ENCODE assay signal across 32 cellular contexts in genomic region chr10:127878474-127879055, GRCh38. TPM values are rescaled to one million over a fixed set of nuclear protein-coding genes. Genes with fewer than 3 reads are reported as not detected.
DNase-seq lines count a peak whose midpoint lies in the region; ATAC-seq, FAIRE-seq and TF ChIP-seq lines count a peak whose summit lies in the region.
"Had no signal": no experiment of that assay in that cellular context is flagged by ENCODE, and none has a peak within 500 bp of the region (broad histone marks: within the 10 kb centered on the region; RNA-seq: fewer than 3 reads in every experiment).

No MANE protein-coding gene starts in this region.

- H3K9me2 ChIP-seq in Karpas-422 (replicated peaks; ENCODE audit: insufficient read depth, low read length), result no peaks in the 10 kb centered on the region

- no peak for DNase-seq in A549 (ENCODE audit: low read depth in 1 of 2, low spot score in 1 of 2)
- peak; percentile 63 for DNase-seq in MV-4-11 (lab: John Stamatoyannopoulos, UW)
- DNase-seq in midbrain (lab: John Stamatoyannopoulos, UW), result peak; percentile 3
- no peak for DNase-seq in hypothalamus (lab: John Stamatoyannopoulos, UW)
- no peak for DNase-seq in transverse colon
- DNase-seq in Karpas-422, result no peak
- DNase-seq: activated CD4-positive, alpha-beta memory T cell treated with anti-CD3 and anti-CD28 coated beads, Interleukin-2, amount 10 ng/mL, durations not matched to agents 7 days and 5 days; activated CD4-positive, CD25-positive, alpha-beta regulatory T cell; activated naive CD4-positive, alpha-beta T cell treated with anti-CD3 and anti-CD28 coated beads for 36 hours; activated T-cell treated with anti-CD3 and anti-CD28 coated beads, Interleukin-2, amount 50 U/mL, for 24 hours; amniotic stem cell; CD4-positive, alpha-beta T cell; cortex of kidney; DMS 273 treated with DMSO at 0.1 percent for 48 hours; H7; NCI-H187; NCI-H748 treated with DMSO at 0.1 percent for 48 hours; stimulated activated CD4-positive, alpha-beta T cell treated with anti-CD3 and anti-CD28 coated beads, Interleukin-2, amount 100 ng/mL, for 24 hours; T1000; testis had no signal

- H3K4me3 ChIP-seq in A549 (no peak overlapping the region), gastroesophageal sphincter (no peak overlapping the region), transverse colon (no peak overlapping the region), Karpas-422 (ENCODE audit: low read length) (no peak overlapping the region)
- H3K4me3 ChIP-seq: breast epithelium, K562, testis had no signal

- CTCF ChIA-PET in A549 (lab: Yijun Ruan, JAX), result interaction anchor here (1.0 to 1.8 kb wide), 2 partner anchors 25 to 133 kb away, joined by 4 to 7 read pairs; no protein-coding TSS in a partner anchor

- H3K27me3 ChIP-seq in gastroesophageal sphincter (peaks cover 9% of the 10 kb centered on the region), transverse colon (no peaks in the 10 kb centered on the region), Karpas-422 (ENCODE audit: low read length) (no peaks in the 10 kb centered on the region)
- H3K27me3 ChIP-seq: breast epithelium, testis had no signal

- no peaks in the 10 kb centered on the region for H3K36me3 ChIP-seq in gastroesophageal sphincter
- H3K36me3 ChIP-seq in transverse colon, result no peaks in the 10 kb centered on the region
- no peaks in the 10 kb centered on the region for H3K36me3 ChIP-seq in Karpas-422 (ENCODE audit: insufficient read depth, low read length)
- H3K36me3 ChIP-seq: breast epithelium had no signal

- no peak for TF ChIP-seq CTCF in A549 (IDR thresholded peaks at IDR 0.05)
- no peak for TF ChIP-seq CTCF in gastroesophageal sphincter (IDR thresholded peaks at IDR 0.05)
- TF ChIP-seq CTCF in transverse colon (IDR thresholded peaks at IDR 0.05), result no peak

- H3K9ac ChIP-seq in Karpas-422 (ENCODE audit: low read length), result no peak overlapping the region

- POLR2A ChIA-PET in A549 (lab: Yijun Ruan, JAX), result no interaction called here

- H3K4me1 ChIP-seq in A549 (no peaks in the 10 kb centered on the region), gastroesophageal sphincter (no peaks in the 10 kb centered on the region), transverse colon (peaks cover 13 to 44% (median 32%) of the 10 kb centered on the region in 4 donors), Karpas-422 (ENCODE audit: low read length) (no peaks in the 10 kb centered on the region)
- H3K4me1 ChIP-seq: breast epithelium, testis had no signal

- 35% methylated on average over 4 of the region's 4 CpGs for WGBS in A549 (ENCODE audit: missing lambda C conversion rate)
- WGBS in gastroesophageal sphincter (ENCODE audit: low coverage in 1 of 2), 2 donors, result 92 to 93% methylated on average over 2 to 4 of the region's 4 CpGs
- 83 to 87% methylated on average over 3 to 4 of the region's 4 CpGs for WGBS in transverse colon (ENCODE audit: low coverage in 1 of 2), 2 donors

- in situ Hi-C loops in transverse colon (cut with MboI; ENCODE audit: low pct_ligation_motif_present in 1 of 4, low pct_unique_long_range_greater_than_20kb in 1 of 4, low sequenced_read_pairs in 3 of 4), result no loop called here

- TF ChIP-seq RAD21 in A549 (conservative IDR thresholded peaks at IDR 0.05 in 1 of 2, IDR thresholded peaks at IDR 0.05 in 1 of 2), result no peak

- no peaks in the 10 kb centered on the region for H3K9me3 ChIP-seq in A549
- H3K9me3 ChIP-seq in gastroesophageal sphincter, result no peaks in the 10 kb centered on the region
- H3K9me3 ChIP-seq in transverse colon, result no peaks in the 10 kb centered on the region
- H3K9me3 ChIP-seq in Karpas-422 (ENCODE audit: low read length), result no peaks in the 10 kb centered on the region
- H3K9me3 ChIP-seq: breast epithelium, testis had no signal

- no peak overlapping the region for H2AFZ ChIP-seq in Karpas-422 (ENCODE audit: low read length)

- H3K27ac ChIP-seq in A549 (no peak overlapping the region), gastroesophageal sphincter (no peak overlapping the region), transverse colon (no peak overlapping the region), Karpas-422 (ENCODE audit: low read length) (no peak overlapping the region)
- H3K27ac ChIP-seq: breast epithelium, testis had no signal

- no peak for TF ChIP-seq EP300 in A549 (IDR thresholded peaks at IDR 0.05)
- TF ChIP-seq EP300 in gastroesophageal sphincter (IDR thresholded peaks at IDR 0.05), result no peak
- TF ChIP-seq EP300 in transverse colon (IDR thresholded peaks at IDR 0.05; ENCODE audit: low read depth), result no peak

- FAIRE-seq in A549 (lab: Jason Lieb, UNC), result no peak
- FAIRE-seq: endothelial cell of umbilical vein, G401.6, GM18507, islet of Langerhans, K562 had no signal

- no peaks in the 10 kb centered on the region for H3K79me2 ChIP-seq in Karpas-422 (ENCODE audit: low read length)

- intact Hi-C loops in transverse colon (cut with DNase I; ENCODE audit: low total_unique reads), result no loop called here

- TF ChIP-seq POLR2A in A549 (IDR thresholded peaks at IDR 0.05; ENCODE audit: low read length) (no peak), gastroesophageal sphincter (IDR thresholded peaks at IDR 0.05) (no peak), transverse colon (IDR thresholded peaks at IDR 0.05) (no peak)

- H3K4me2 ChIP-seq in A549, result no peak overlapping the region
- no peak overlapping the region for H3K4me2 ChIP-seq in Karpas-422 (ENCODE audit: low read depth, low read length, poor library complexity, severe bottlenecking)

- ATAC-seq in A549 (no peak), gastroesophageal sphincter (peak; percentile 59), GM18861 (IDR thresholded peaks at IDR 0.05; ENCODE audit: unreplicated experiment) (no peak)
- ATAC-seq: K562; natural killer cell treated with Interleukin-12 subunit alpha and Interleukin-12 subunit beta and Interleukin-15 and Interleukin-18, amount 100 ng/mL, for 72 hours; stimulated activated memory B cell treated with anti-CD40 and anti-IgM and Interleukin-4, amounts not matched to agents 10 μg/mL and 1 μg/mL and 100 μg/mL, for 72 hours had no signal

- no peaks in the 10 kb centered on the region for H4K20me1 ChIP-seq in Karpas-422 (ENCODE audit: insufficient read depth, low read depth, low read length)

TF ChIP-seq in A549, 52 proteins besides CTCF, POLR2A, EP300 and RAD21:
- TF ChIP-seq EHF (CRISPR knock-in tag; IDR thresholded peaks at IDR 0.05), result no peak
- TF ChIP-seq CHD4 (IDR thresholded peaks at IDR 0.05; ENCODE audit: borderline replicate concordance), result no peak
- TF ChIP-seq MAFK (IDR thresholded peaks at IDR 0.05; ENCODE audit: partially characterized antibody), result peak; percentile 30
- no peak for TF ChIP-seq CEBPB (IDR thresholded peaks at IDR 0.05)

RNA-seq across cellular contexts. Expression of gene CLRN3, which starts 14.2 kb away (rescaled TPM):
- polyA plus RNA-seq in A549 (2011; rRNA removed) (not detected in 2 replicates), A549 (2017; fragmentation: RNase III; extraction: RNeasy Plus Mini Kit Qiagen cat#74134 plus additional on column Dnase treatment) (0.08 TPM in 1 of 3 replicates, not detected in the others)
- not detected in 2 replicates for polyA plus RNA-seq in A549 (2012; cell fraction: cytosol; rRNA removed)
- not detected in 2 replicates for polyA plus RNA-seq in A549 (2012; cell fraction: nucleus; rRNA removed)
- polyA minus RNA-seq in A549 (2011; rRNA and poly(A)+ RNA removed), result not detected in 2 replicates
- total RNA-seq in gastroesophageal sphincter (not detected), transverse colon (100 to 1,000 TPM in 2 of 4 donors, 10 to 100 TPM in 2; 35.2 to 167 (median 77.1) TPM)
- not detected in 2 replicates for total RNA-seq in Karpas-422 (2014; rRNA removed; shearing (Covaris generic); ENCODE audit: low replicate concordance)
- total RNA-seq: activated CD4-positive, alpha-beta memory T cell treated with anti-CD3 and anti-CD28 coated beads, Interleukin-2, amount 10 ng/mL, durations not matched to agents 7 days and 5 days; activated naive CD4-positive, alpha-beta T cell treated with anti-CD3 and anti-CD28 coated beads for 36 hours; CD4-positive, alpha-beta T cell; endothelial cell of umbilical vein; fibroblast of villous mesenchyme; H7; K562; natural killer cell treated with Interleukin-12 subunit alpha and Interleukin-12 subunit beta and Interleukin-15 and Interleukin-18, amount 100 ng/mL, for 72 hours; posterior vena cava had no signal
- polyA plus RNA-seq: K562 had no signal

RNA-seq across cellular contexts. Expression of gene PTPRE, which starts 28.3 kb away (rescaled TPM):
- polyA plus RNA-seq in A549 (2011; rRNA removed) (0.22 and 0.31 TPM in 2 replicates), A549 (2017; fragmentation: RNase III; extraction: RNeasy Plus Mini Kit Qiagen cat#74134 plus additional on column Dnase treatment) (0.94 to 2.1 TPM (median 1.5 TPM) in 3 replicates)
- 0.17 and 0.31 TPM in 2 replicates for polyA plus RNA-seq in A549 (2012; cell fraction: cytosol; rRNA removed)
- 0.40 and 0.67 TPM in 2 replicates for polyA plus RNA-seq in A549 (2012; cell fraction: nucleus; rRNA removed)
- polyA minus RNA-seq in A549 (2011; rRNA and poly(A)+ RNA removed), result 0.15 TPM in 1 of 2 replicates, not detected in the other
- total RNA-seq in gastroesophageal sphincter (10 to 100 TPM in 1 of 4 donors, 1 to 10 TPM in 3; 6.4 to 16.4 (median 8.5) TPM), transverse colon (10 to 100 TPM; 25.7 to 43.6 (median 26.7) TPM)
- 20.4 and 27.9 TPM in 2 replicates for total RNA-seq in Karpas-422 (2014; rRNA removed; shearing (Covaris generic); ENCODE audit: low replicate concordance)

Comparison
In these comparisons a context has a peak if more than half of its experiments do, and no peak if none do; other contexts are left out.
1. DNase-seq: peak in MV-4-11 (single experiment) and midbrain (single experiment); none in A549 (0 of 2), hypothalamus (0 of 51), transverse colon (single experiment) and Karpas-422 (single experiment).
2. RNA of gene CLRN3, which starts 14.2 kb away (total RNA-seq): 35.2 to 167 TPM in transverse colon; not detected in gastroesophageal sphincter and not detected in Karpas-422; every median in the first group is over 10 times any median in the second.